In genomic region chr7:151786241-151786640, GRCh38 we compare ENCODE assay signal across 26 cellular contexts.
"Had no signal": no experiment of that assay in that cellular context is flagged by ENCODE, and none has a peak within 500 bp of the region (broad histone marks: within the 10 kb centered on the region; RNA-seq: fewer than 3 reads in every experiment).

No MANE protein-coding gene starts in this region.

- H3K27me3 ChIP-seq: ascending aorta, body of pancreas, SJCRH30 had no signal

- H3K27ac ChIP-seq: ascending aorta, body of pancreas, SJCRH30 had no signal

- H3K9me3 ChIP-seq: ascending aorta, body of pancreas, SJCRH30, SK-N-SH had no signal

- H3K4me1 ChIP-seq: SJCRH30 had no signal

- H3K4me3 ChIP-seq: ascending aorta, body of pancreas, SJCRH30 had no signal

- H3K36me3 ChIP-seq: ascending aorta, SJCRH30 had no signal

- DNase-seq: activated CD4-positive, alpha-beta T cell treated with anti-CD3 and anti-CD28 coated beads for 48 hours; activated CD4-positive, alpha-beta T cell treated with anti-CD3 and anti-CD28 coated beads, Interleukin-2, amount 50 U/mL, for 4 hours; activated CD4-positive, CD25-positive, alpha-beta regulatory T cell treated with anti-CD3 and anti-CD28 coated beads, Interleukin-2, amount 50 U/mL, for 72 hours; activated CD8-positive, alpha-beta T cell treated with anti-CD3 and anti-CD28 coated beads, Interleukin-2, amount 10 ng/mL, durations not matched to agents 7 days and 5 days; activated effector memory CD4-positive, alpha-beta T cell treated with Interleukin-2 at 50 U/mL for 16 hours; activated naive CD4-positive, alpha-beta T cell; activated T-cell treated with anti-CD3 and anti-CD28 coated beads, Interleukin-2, amount 50 U/mL, for 24 hours; body of pancreas; Karpas-422; MM.1S; NCI-H1105; NCI-H1436; NCI-H1694 treated with DMSO at 0.1 percent for 48 hours; NCI-H2029 treated with DMSO at 0.1 percent for 48 hours; NCI-H345; NCI-H510A treated with DMSO at 0.1 percent for 48 hours; NCI-H69; NK-92 treated with Interleukin-12 subunit alpha and Interleukin-12 subunit beta, amount 100 ng/mL, for 24 hours; OCI-M1; RPMI8226; SJCRH30; SK-N-SH; SW 1271 had no signal

- ATAC-seq: activated CD8-positive, alpha-beta T cell treated with anti-CD3 and anti-CD28 coated beads, Interleukin-2, amount 10 ng/mL, durations not matched to agents 7 days and 5 days; body of pancreas; Panc1; Right ventricle myocardium inferior had no signal
